In the genomic region with DNA sequence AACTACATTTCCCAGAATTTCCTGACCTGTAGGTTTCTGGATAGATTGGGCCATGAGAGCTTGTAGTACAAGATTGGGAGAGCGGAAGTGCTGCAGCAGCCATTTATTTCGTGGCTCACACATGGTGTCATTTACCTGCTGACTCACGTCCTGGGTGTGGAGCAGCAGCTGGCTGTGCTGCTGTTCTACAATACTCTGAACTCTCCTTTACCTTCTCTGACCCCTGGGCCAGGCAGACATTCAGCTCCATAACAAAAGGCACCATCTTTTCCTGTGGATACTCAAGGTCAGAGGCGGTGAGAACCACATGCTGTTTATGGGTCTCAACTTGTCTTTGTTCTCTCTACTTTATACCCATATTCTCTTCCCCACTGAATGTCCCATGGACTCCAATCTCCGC, we compare ENCODE assay signal across 1 cellular context.
TF ChIP-seq lines count a peak whose summit lies in the region.

No MANE protein-coding gene starts in this region.

TF ChIP-seq in K562, 482 proteins besides CTCF, POLR2A, EP300 and RAD21 (continued from another document):
- TF ChIP-seq ZNF263 (CRISPR knock-in tag; IDR thresholded peaks at IDR 0.05; ENCODE audit: borderline replicate concordance) (no peak), GABPA (tag; conservative IDR thresholded peaks at IDR 0.05; ENCODE audit: low read depth) (peak; percentile 73), JUND (IDR thresholded peaks at IDR 0.05; ENCODE audit: borderline replicate concordance, low read depth, low read length) (peak; percentile 64), JUND (tag; IDR thresholded peaks at IDR 0.05; ENCODE audit: borderline replicate concordance, low read depth, low read length) (peak; percentile 54; the same call in 1 of the 3 replicates), MAFG (tag; conservative IDR thresholded peaks at IDR 0.05) (0 out of 2 replicates have a peak, but pooled peaks have one; percentile 7), L3MBTL2 (IDR thresholded peaks at IDR 0.05) (peak; percentile 41; the same call in 1 of the 2 replicates)
- TF ChIP-seq, protein P1, sequence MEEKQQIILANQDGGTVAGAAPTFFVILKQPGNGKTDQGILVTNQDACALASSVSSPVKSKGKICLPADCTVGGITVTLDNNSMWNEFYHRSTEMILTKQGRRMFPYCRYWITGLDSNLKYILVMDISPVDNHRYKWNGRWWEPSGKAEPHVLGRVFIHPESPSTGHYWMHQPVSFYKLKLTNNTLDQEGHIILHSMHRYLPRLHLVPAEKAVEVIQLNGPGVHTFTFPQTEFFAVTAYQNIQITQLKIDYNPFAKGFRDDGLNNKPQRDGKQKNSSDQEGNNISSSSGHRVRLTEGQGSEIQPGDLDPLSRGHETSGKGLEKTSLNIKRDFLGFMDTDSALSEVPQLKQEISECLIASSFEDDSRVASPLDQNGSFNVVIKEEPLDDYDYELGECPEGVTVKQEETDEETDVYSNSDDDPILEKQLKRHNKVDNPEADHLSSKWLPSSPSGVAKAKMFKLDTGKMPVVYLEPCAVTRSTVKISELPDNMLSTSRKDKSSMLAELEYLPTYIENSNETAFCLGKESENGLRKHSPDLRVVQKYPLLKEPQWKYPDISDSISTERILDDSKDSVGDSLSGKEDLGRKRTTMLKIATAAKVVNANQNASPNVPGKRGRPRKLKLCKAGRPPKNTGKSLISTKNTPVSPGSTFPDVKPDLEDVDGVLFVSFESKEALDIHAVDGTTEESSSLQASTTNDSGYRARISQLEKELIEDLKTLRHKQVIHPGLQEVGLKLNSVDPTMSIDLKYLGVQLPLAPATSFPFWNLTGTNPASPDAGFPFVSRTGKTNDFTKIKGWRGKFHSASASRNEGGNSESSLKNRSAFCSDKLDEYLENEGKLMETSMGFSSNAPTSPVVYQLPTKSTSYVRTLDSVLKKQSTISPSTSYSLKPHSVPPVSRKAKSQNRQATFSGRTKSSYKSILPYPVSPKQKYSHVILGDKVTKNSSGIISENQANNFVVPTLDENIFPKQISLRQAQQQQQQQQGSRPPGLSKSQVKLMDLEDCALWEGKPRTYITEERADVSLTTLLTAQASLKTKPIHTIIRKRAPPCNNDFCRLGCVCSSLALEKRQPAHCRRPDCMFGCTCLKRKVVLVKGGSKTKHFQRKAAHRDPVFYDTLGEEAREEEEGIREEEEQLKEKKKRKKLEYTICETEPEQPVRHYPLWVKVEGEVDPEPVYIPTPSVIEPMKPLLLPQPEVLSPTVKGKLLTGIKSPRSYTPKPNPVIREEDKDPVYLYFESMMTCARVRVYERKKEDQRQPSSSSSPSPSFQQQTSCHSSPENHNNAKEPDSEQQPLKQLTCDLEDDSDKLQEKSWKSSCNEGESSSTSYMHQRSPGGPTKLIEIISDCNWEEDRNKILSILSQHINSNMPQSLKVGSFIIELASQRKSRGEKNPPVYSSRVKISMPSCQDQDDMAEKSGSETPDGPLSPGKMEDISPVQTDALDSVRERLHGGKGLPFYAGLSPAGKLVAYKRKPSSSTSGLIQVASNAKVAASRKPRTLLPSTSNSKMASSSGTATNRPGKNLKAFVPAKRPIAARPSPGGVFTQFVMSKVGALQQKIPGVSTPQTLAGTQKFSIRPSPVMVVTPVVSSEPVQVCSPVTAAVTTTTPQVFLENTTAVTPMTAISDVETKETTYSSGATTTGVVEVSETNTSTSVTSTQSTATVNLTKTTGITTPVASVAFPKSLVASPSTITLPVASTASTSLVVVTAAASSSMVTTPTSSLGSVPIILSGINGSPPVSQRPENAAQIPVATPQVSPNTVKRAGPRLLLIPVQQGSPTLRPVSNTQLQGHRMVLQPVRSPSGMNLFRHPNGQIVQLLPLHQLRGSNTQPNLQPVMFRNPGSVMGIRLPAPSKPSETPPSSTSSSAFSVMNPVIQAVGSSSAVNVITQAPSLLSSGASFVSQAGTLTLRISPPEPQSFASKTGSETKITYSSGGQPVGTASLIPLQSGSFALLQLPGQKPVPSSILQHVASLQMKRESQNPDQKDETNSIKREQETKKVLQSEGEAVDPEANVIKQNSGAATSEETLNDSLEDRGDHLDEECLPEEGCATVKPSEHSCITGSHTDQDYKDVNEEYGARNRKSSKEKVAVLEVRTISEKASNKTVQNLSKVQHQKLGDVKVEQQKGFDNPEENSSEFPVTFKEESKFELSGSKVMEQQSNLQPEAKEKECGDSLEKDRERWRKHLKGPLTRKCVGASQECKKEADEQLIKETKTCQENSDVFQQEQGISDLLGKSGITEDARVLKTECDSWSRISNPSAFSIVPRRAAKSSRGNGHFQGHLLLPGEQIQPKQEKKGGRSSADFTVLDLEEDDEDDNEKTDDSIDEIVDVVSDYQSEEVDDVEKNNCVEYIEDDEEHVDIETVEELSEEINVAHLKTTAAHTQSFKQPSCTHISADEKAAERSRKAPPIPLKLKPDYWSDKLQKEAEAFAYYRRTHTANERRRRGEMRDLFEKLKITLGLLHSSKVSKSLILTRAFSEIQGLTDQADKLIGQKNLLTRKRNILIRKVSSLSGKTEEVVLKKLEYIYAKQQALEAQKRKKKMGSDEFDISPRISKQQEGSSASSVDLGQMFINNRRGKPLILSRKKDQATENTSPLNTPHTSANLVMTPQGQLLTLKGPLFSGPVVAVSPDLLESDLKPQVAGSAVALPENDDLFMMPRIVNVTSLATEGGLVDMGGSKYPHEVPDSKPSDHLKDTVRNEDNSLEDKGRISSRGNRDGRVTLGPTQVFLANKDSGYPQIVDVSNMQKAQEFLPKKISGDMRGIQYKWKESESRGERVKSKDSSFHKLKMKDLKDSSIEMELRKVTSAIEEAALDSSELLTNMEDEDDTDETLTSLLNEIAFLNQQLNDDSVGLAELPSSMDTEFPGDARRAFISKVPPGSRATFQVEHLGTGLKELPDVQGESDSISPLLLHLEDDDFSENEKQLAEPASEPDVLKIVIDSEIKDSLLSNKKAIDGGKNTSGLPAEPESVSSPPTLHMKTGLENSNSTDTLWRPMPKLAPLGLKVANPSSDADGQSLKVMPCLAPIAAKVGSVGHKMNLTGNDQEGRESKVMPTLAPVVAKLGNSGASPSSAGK (IDR thresholded peaks at IDR 0.05) = peak; percentile 54
